ENCODE assay signal across 13 cellular contexts in genomic region chr15:80588801-80589200, GRCh38.
DNase-seq lines count a peak whose midpoint lies in the region; ATAC-seq and TF ChIP-seq lines count a peak whose summit lies in the region.
"Had no signal": no experiment of that assay in that cellular context is flagged by ENCODE, and none has a peak within 500 bp of the region (broad histone marks: within the 10 kb centered on the region; RNA-seq: fewer than 3 reads in every experiment).

No MANE protein-coding gene starts in this region.

- peak overlapping the region; percentile 99 for H3K4ac ChIP-seq in IMR-90 (ENCODE audit: low read depth, low read length)

- no peak overlapping the region for H2AFZ ChIP-seq in IMR-90 (replicated peaks; ENCODE audit: low read length, poor library complexity)

- peak overlapping the region; percentile 88 for H3K56ac ChIP-seq in IMR-90 (ENCODE audit: extremely low read depth, insufficient read depth, low read length)

- intact Hi-C loops in IMR-90 (cut with micrococcal nuclease) = no loop called here
- intact Hi-C loops in right cardiac atrium (cut with DNase I) = no loop called here

- peaks cover 0 to 23% of the 10 kb centered on the region in 2 experiments; a peak in 3 of 4 replicates for H3K79me1 ChIP-seq in IMR-90 (ENCODE audit: low read depth in 1 of 2, low read length in 2 of 2)

- no peaks in the 10 kb centered on the region for H4K20me1 ChIP-seq in IMR-90 (ENCODE audit: insufficient read depth, low read length)

- peak overlapping the region; percentile 9; the same call in 1 of the 2 replicates for H3K4me2 ChIP-seq in IMR-90 (ENCODE audit: low read depth, low read length)

- H4K8ac ChIP-seq in IMR-90 (ENCODE audit: low read depth in 2 of 2, low read length in 2 of 2) = peak overlapping the region; percentile 96 to 97

- dilution Hi-C loops in IMR-90 (cut with HindIII; ENCODE audit: low sequenced_read_pairs, unreplicated experiment) = no loop called here

- H3K14ac ChIP-seq in IMR-90 (replicated peaks; ENCODE audit: low read depth, low read length) = peak overlapping the region; percentile 98

- peak overlapping the region; percentile 95 for H2AK9ac ChIP-seq in IMR-90 (replicated peaks; ENCODE audit: low read depth, low read length, poor library complexity)

- POLR2A ChIA-PET in IMR-90 (lab: Charles Lee; ENCODE audit: unreplicated experiment) = interaction anchor here (0.6 kb wide), 1 partner anchor 175 kb away, joined by 3 read pairs; no protein-coding TSS in a partner anchor

- peak overlapping the region; percentile 100 for H2AK5ac ChIP-seq in IMR-90 (ENCODE audit: low read depth, low read length)

- peaks cover 29% of the 10 kb centered on the region for H3K9me1 ChIP-seq in IMR-90 (ENCODE audit: insufficient read depth, low read length)

- peak overlapping the region; percentile 99 for H2BK120ac ChIP-seq in IMR-90 (ENCODE audit: low read depth, low read length)

- in situ Hi-C loops in IMR-90 (cut with MboI; ENCODE audit: low sequenced_read_pairs) = no loop called here

- peaks cover 17% of the 10 kb centered on the region for H3K4me1 ChIP-seq in IMR-90 (ENCODE audit: control insufficient read depth, insufficient read depth, low read length)
- no peaks in the 10 kb centered on the region for H3K4me1 ChIP-seq in right cardiac atrium (ENCODE audit: control insufficient read depth, insufficient read depth, low read length)
- H3K4me1 ChIP-seq: pancreas, Peyer's patch had no signal

- no peaks in the 10 kb centered on the region for H3K27me3 ChIP-seq in IMR-90 (ENCODE audit: control insufficient read depth, insufficient read depth, low read length)
- H3K27me3 ChIP-seq in kidney epithelial cell (ENCODE audit: control insufficient read depth, insufficient read depth, low read length) = no peaks in the 10 kb centered on the region
- H3K27me3 ChIP-seq in right cardiac atrium (ENCODE audit: control insufficient read depth, insufficient read depth) = no peaks in the 10 kb centered on the region
- H3K27me3 ChIP-seq: pancreas, Peyer's patch had no signal

- TF ChIP-seq CTCF in IMR-90 (conservative IDR thresholded peaks at IDR 0.05; ENCODE audit: low read depth, low read length) = no peak
- no peak for TF ChIP-seq CTCF in kidney epithelial cell (IDR thresholded peaks at IDR 0.05; ENCODE audit: insufficient read depth, low read length, poor library complexity, severe bottlenecking)

- peak overlapping the region; percentile 99; the same call in 2 of the 3 replicates for H2BK15ac ChIP-seq in IMR-90 (ENCODE audit: low read depth, low read length)

- CTCF ChIA-PET in IMR-90 (lab: Yijun Ruan, JAX) = interaction anchor here (2.8 kb wide), 1 partner anchor 188 kb away, joined by 12 read pairs; no protein-coding TSS in a partner anchor

- H4K91ac ChIP-seq in IMR-90 (ENCODE audit: insufficient read depth, low read depth, low read length) = peak overlapping the region; percentile 99

- DNase-seq in AG08396 (ENCODE audit: low spot score) = peak; percentile 86
- peak; percentile 100 for DNase-seq in IMR-90
- peak; percentile 83 for DNase-seq in amniotic stem cell (lab: John Stamatoyannopoulos, UW)
- peak; percentile 34 for DNase-seq in kidney epithelial cell (ENCODE audit: low read depth)
- no peak for DNase-seq in right cardiac atrium
- DNase-seq in stimulated activated CD4-positive, alpha-beta T cell treated with anti-CD3 and anti-CD28 coated beads, Interleukin-12 subunit alpha, Interleukin-12 subunit beta, amount 100 ng/mL, for 4 hours = no peak
- DNase-seq in stimulated activated CD4-positive, alpha-beta T cell treated with anti-CD3 and anti-CD28 coated beads, Interleukin-4, amount 100 ng/mL, for 24 hours = no peak
- DNase-seq: activated CD4-positive, alpha-beta T cell treated with anti-CD3 and anti-CD28 coated beads, Interleukin-2, amount 50 U/mL, for 1 hour; CD4-positive, alpha-beta T cell; NCI-H1092; pancreas had no signal

- H3K36me3 ChIP-seq in IMR-90 (ENCODE audit: control insufficient read depth, insufficient read depth, low read length) (peaks cover 35% of the 10 kb centered on the region), kidney epithelial cell (ENCODE audit: control insufficient read depth, insufficient read depth, low read length) (no peaks in the 10 kb centered on the region)
- H3K36me3 ChIP-seq: pancreas, Peyer's patch had no signal

- peak overlapping the region; percentile 97 for H2BK5ac ChIP-seq in IMR-90 (ENCODE audit: low read depth, low read length, poor library complexity, severe bottlenecking)

- H3K9me3 ChIP-seq in IMR-90 (ENCODE audit: control insufficient read depth, insufficient read depth, low read length) (no peaks in the 10 kb centered on the region), right cardiac atrium (ENCODE audit: control insufficient read depth, low read length) (no peaks in the 10 kb centered on the region)
- H3K9me3 ChIP-seq: pancreas, Peyer's patch had no signal

- no peak overlapping the region for H3K4me3 ChIP-seq in IMR-90 (ENCODE audit: insufficient read depth, low read depth, low read length)
- no peak overlapping the region for H3K4me3 ChIP-seq in kidney epithelial cell (ENCODE audit: low read depth, low read length)
- H3K4me3 ChIP-seq in right cardiac atrium (ENCODE audit: low read length) = no peak overlapping the region
- H3K4me3 ChIP-seq: pancreas, Peyer's patch had no signal

- H3K23ac ChIP-seq in IMR-90 (ENCODE audit: low read depth, low read length) = peak overlapping the region; percentile 95; the same call in 1 of the 2 replicates

- 0% methylated on average over 2 of the region's 6 CpGs; no CpG with 5 or more reads in 1 of the 2 experiments for WGBS in IMR-90 (ENCODE audit: extremely low coverage in 2 of 2, insufficient read length in 1 of 2), 2 experiments
- WGBS in right cardiac atrium = 78% methylated on average over 6 of the region's 6 CpGs

- no peak for TF ChIP-seq RAD21 in IMR-90 (IDR thresholded peaks at IDR 0.05; ENCODE audit: low read length)

- H3K18ac ChIP-seq in IMR-90 (ENCODE audit: low read depth, low read length) = peak overlapping the region; percentile 96

- TF ChIP-seq POLR2A in IMR-90 (IDR thresholded peaks at IDR 0.05; ENCODE audit: low read depth, low read length) = peak; percentile 74

- H4K5ac ChIP-seq in IMR-90 (ENCODE audit: low read depth, low read length) = peak overlapping the region; percentile 93; the same call in 1 of the 2 replicates

- BruUV-seq in IMR-90 (replicated peaks; lab: Mats Ljungman, UMichigan) = no TSS peak

- H3K27ac ChIP-seq in IMR-90 (ENCODE audit: insufficient read depth, low read length) (peak overlapping the region; percentile 90), right cardiac atrium (ENCODE audit: low read length) (no peak overlapping the region)
- H3K27ac ChIP-seq: pancreas, Peyer's patch had no signal

- H2BK20ac ChIP-seq in IMR-90 (ENCODE audit: low read depth, low read length) = peak overlapping the region; percentile 99

- H3K9ac ChIP-seq in IMR-90 (ENCODE audit: low read depth, low read length) = no peak overlapping the region; the same call in 1 of the 2 replicates

- peak; percentile 92 for ATAC-seq in IMR-90 (ENCODE audit: low read depth)
- ATAC-seq in right cardiac atrium = no peak
- ATAC-seq in GM21367 (IDR thresholded peaks at IDR 0.05; ENCODE audit: unreplicated experiment) = no peak

TF ChIP-seq in IMR-90, 13 proteins besides CTCF, POLR2A, EP300 and RAD21:
- TF ChIP-seq FOS (IDR thresholded peaks at IDR 0.05; ENCODE audit: low read depth, low read length) = peak; percentile 99
- TF ChIP-seq RCOR1 (IDR thresholded peaks at IDR 0.05; ENCODE audit: insufficient replicate concordance, low read length) = no peak
- TF ChIP-seq MXI1 (IDR thresholded peaks at IDR 0.05; ENCODE audit: borderline replicate concordance, low read depth, low read length) = peak; percentile 70; the same call in 1 of the 2 replicates
- TF ChIP-seq NFE2L2 (IDR thresholded peaks at IDR 0.05; ENCODE audit: low read depth, low read length) = no peak
- TF ChIP-seq CEBPB (IDR thresholded peaks at IDR 0.05; ENCODE audit: low read depth, low read length) = peak; percentile 90
- TF ChIP-seq RFX5 (IDR thresholded peaks at IDR 0.05; ENCODE audit: low read depth, low read length) = no peak
- TF ChIP-seq CHD1 (IDR thresholded peaks at IDR 0.05; ENCODE audit: low read depth, low read length) = no peak
- TF ChIP-seq SMC3 (IDR thresholded peaks at IDR 0.05; ENCODE audit: low read depth, low read length) = no peak
- no peak for TF ChIP-seq MAFK (IDR thresholded peaks at IDR 0.05; ENCODE audit: low read depth, low read length)
- no peak for TF ChIP-seq MAZ (IDR thresholded peaks at IDR 0.05; ENCODE audit: borderline replicate concordance, low read depth, low read length)
- no peak for TF ChIP-seq ELK1 (IDR thresholded peaks at IDR 0.05; ENCODE audit: borderline replicate concordance, low read depth, low read length)
- TF ChIP-seq USF2 (IDR thresholded peaks at IDR 0.05; ENCODE audit: low read depth, low read length) = peak; percentile 71
- TF ChIP-seq BHLHE40 (IDR thresholded peaks at IDR 0.05; ENCODE audit: low read depth, low read length) = peak; percentile 100
TF ChIP-seq in IMR-90: peak in this region for 5.

Comparison
In these comparisons a context has a peak if more than half of its experiments do, and no peak if none do; other contexts are left out.
1. DNase-seq: peak in AG08396 (single experiment), IMR-90 (single experiment), amniotic stem cell (single experiment) and kidney epithelial cell (single experiment); none in right cardiac atrium (0 of 3), stimulated activated CD4-positive, alpha-beta T cell treated with anti-CD3 and anti-CD28 coated beads, Interleukin-12 subunit alpha, Interleukin-12 subunit beta, amount 100 ng/mL, for 4 hours (single experiment) and stimulated activated CD4-positive, alpha-beta T cell treated with anti-CD3 and anti-CD28 coated beads, Interleukin-4, amount 100 ng/mL, for 24 hours (single experiment).